In the genomic region with DNA sequence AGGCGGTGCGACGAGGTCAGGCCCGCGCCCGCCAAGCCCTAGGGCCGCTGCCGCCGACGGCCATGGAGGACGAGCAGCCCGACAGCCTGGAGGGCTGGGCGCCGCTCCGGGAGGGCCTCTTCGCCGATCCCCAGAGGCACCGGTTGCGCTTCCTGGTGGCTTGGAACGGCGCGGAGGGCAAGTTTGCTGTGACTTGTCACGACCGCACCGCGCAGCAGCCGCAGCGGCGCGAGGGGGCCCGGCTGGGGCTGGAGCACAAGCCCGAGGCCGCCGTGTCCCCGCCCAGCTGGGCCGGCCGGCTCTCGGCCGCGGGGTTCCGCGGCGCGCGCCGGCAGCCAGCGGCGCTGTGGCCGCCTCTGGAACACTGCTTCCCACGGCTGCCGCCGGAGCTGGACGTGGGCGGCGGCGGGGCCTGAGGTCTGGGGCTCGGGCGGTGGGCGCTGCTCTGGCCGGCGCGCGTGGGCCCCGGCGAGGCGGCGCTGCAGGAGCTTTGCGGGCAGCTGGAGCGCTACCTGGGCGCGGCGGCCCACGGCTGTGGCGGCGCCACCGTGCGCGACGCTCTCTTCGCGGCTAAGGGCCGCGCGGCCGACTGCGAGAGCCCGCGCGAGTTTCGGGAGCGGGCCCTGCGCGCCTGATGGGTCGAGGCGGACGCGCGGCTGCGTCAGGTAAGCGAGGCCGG, we compare ENCODE assay signal across 8 cellular contexts. TPM values are rescaled to one million over a fixed set of nuclear protein-coding genes. Genes with fewer than 3 reads are reported as not detected.
A peak's percentile ranks its signal among the peaks of the same experiment; 100 is the strongest.
DNase-seq lines count a peak whose midpoint lies in the region; ATAC-seq and TF ChIP-seq lines count a peak whose summit lies in the region.
"Not testable (repeated sequence)": the region's sequence is repeated elsewhere in the genome, so short reads cannot be mapped to it uniquely, and the experiment has no call there.

No MANE protein-coding gene starts in this region.

- peak overlapping the region in 3 of 7 donors; percentile 24 to 81 (median 76) for H3K27ac Mint-ChIP-seq in CD4-positive, alpha-beta memory T cell
- not testable (repeated sequence) for H3K27ac Mint-ChIP-seq in MCF 10A (ENCODE audit: low read depth, unreplicated experiment)
- H3K27ac Mint-ChIP-seq in natural killer cell: peak overlapping the region; percentile 70 to 89
- H3K27ac Mint-ChIP-seq in stimulated activated memory B cell treated with anti-CD40 and anti-IgM and Interleukin-4, amounts not matched to agents 10 μg/mL and 1 μg/mL and 100 μg/mL, for 72 hours: peak overlapping the region; percentile 80

- H3K4me3 ChIP-seq in CD4-positive, alpha-beta memory T cell (ENCODE audit: low read length in 2 of 2): not testable (repeated sequence)

- not testable (repeated sequence) for H3K9me3 Mint-ChIP-seq in CD4-positive, alpha-beta memory T cell; MCF 10A (ENCODE audit: unreplicated experiment); natural killer cell; stimulated activated memory B cell treated with anti-CD40 and anti-IgM and Interleukin-4, amounts not matched to agents 10 μg/mL and 1 μg/mL and 100 μg/mL, for 72 hours

- intact Hi-C loops in CD4-positive, alpha-beta memory T cell (cut with micrococcal nuclease); MCF 10A (cut with micrococcal nuclease); Right ventricle myocardium superior (cut with DNase I); natural killer cell (cut with micrococcal nuclease): not testable (repeated sequence)

- CTCF ChIA-PET in CD4-positive, alpha-beta memory T cell (lab: Charles Lee; ENCODE audit: partially characterized antibody); MCF 10A (lab: Yijun Ruan, JAX): not testable (repeated sequence)

- POLR2A ChIA-PET in CD4-positive, alpha-beta memory T cell (lab: Charles Lee; ENCODE audit: partially characterized antibody); MCF 10A (lab: Yijun Ruan, JAX): not testable (repeated sequence)

- peak overlapping the region in 6 of 8 donors; percentile 61 to 76 (median 68) for H3K4me3 Mint-ChIP-seq in CD4-positive, alpha-beta memory T cell
- H3K4me3 Mint-ChIP-seq in MCF 10A (ENCODE audit: unreplicated experiment): peak overlapping the region; percentile 47
- peak overlapping the region; percentile 84 for H3K4me3 Mint-ChIP-seq in natural killer cell
- not testable (repeated sequence) for H3K4me3 Mint-ChIP-seq in stimulated activated memory B cell treated with anti-CD40 and anti-IgM and Interleukin-4, amounts not matched to agents 10 μg/mL and 1 μg/mL and 100 μg/mL, for 72 hours

- DNase-seq in CD4-positive, alpha-beta memory T cell: peak; percentile 19 to 39 (median 25)
- DNase-seq in HuH-7.5 (ENCODE audit: low spot score) (peak; percentile 1), Right ventricle myocardium superior (peak; percentile 71), natural killer cell (peak; percentile 61)
- peak; percentile 36 for DNase-seq in activated CD4-positive, alpha-beta T cell treated with anti-CD3 and anti-CD28 coated beads for 48 hours
- DNase-seq in MCF 10A (ENCODE audit: unreplicated experiment): not testable (repeated sequence)

- TF ChIP-seq CTCF in MCF 10A (IDR thresholded peaks at IDR 0.05; ENCODE audit: unreplicated experiment); natural killer cell (IDR thresholded peaks at IDR 0.05): not testable (repeated sequence)

- peaks cover 3 to 15% (median 10%) of the 10 kb centered on the region in 4 donors for H3K4me1 Mint-ChIP-seq in CD4-positive, alpha-beta memory T cell
- not testable (repeated sequence) for H3K4me1 Mint-ChIP-seq in MCF 10A (ENCODE audit: insufficient read depth, unreplicated experiment); natural killer cell; stimulated activated memory B cell treated with anti-CD40 and anti-IgM and Interleukin-4, amounts not matched to agents 10 μg/mL and 1 μg/mL and 100 μg/mL, for 72 hours

- not testable (repeated sequence) for H3K36me3 ChIP-seq in CD4-positive, alpha-beta memory T cell (ENCODE audit: insufficient read depth, low read length)

- H3K4me1 ChIP-seq in CD4-positive, alpha-beta memory T cell (ENCODE audit: insufficient read depth, low read length): not testable (repeated sequence)

- H3K36me3 Mint-ChIP-seq in CD4-positive, alpha-beta memory T cell; MCF 10A (ENCODE audit: insufficient read depth, unreplicated experiment); natural killer cell; stimulated activated memory B cell treated with anti-CD40 and anti-IgM and Interleukin-4, amounts not matched to agents 10 μg/mL and 1 μg/mL and 100 μg/mL, for 72 hours: not testable (repeated sequence)

- H3K9me3 ChIP-seq in CD4-positive, alpha-beta memory T cell (ENCODE audit: control insufficient read depth in 1 of 2, low read length in 2 of 2): not testable (repeated sequence)

- not testable (repeated sequence) for H3K27me3 Mint-ChIP-seq in CD4-positive, alpha-beta memory T cell; MCF 10A (ENCODE audit: insufficient read depth, unreplicated experiment); natural killer cell (ENCODE audit: low read depth in 2 of 2); stimulated activated memory B cell treated with anti-CD40 and anti-IgM and Interleukin-4, amounts not matched to agents 10 μg/mL and 1 μg/mL and 100 μg/mL, for 72 hours

- not testable (repeated sequence) for H3K27ac ChIP-seq in CD4-positive, alpha-beta memory T cell (ENCODE audit: low read depth, low read length)

- peak; percentile 53 for ATAC-seq in GM21717 (IDR thresholded peaks at IDR 0.05; ENCODE audit: unreplicated experiment)
- ATAC-seq in Right ventricle myocardium superior (ENCODE audit: poor library complexity): peak; percentile 96
- peak; percentile 81 to 89 (median 82) for ATAC-seq in natural killer cell
- peak; percentile 81 for ATAC-seq in stimulated activated memory B cell treated with anti-CD40 and anti-IgM and Interleukin-4, amounts not matched to agents 10 μg/mL and 1 μg/mL and 100 μg/mL, for 72 hours

- not testable (repeated sequence) for H3K27me3 ChIP-seq in CD4-positive, alpha-beta memory T cell (ENCODE audit: insufficient read depth, low read length)

- not testable (repeated sequence) for BruUV-seq in MCF 10A (replicated peaks; lab: Mats Ljungman, UMichigan)

RNA-seq across cellular contexts. Expression of a gene that starts 25.4 kb away (rescaled TPM):
- 1 to 10 TPM; 2.9 to 3.1 TPM for total RNA-seq in CD4-positive, alpha-beta memory T cell
- not detected for polyA plus RNA-seq in CD4-positive, alpha-beta memory T cell
- total RNA-seq in MCF 10A (2022) (1.2 and 1.6 TPM in 2 replicates), Right ventricle myocardium superior (1.2 TPM), natural killer cell (10 to 100 TPM; 10.2 to 24.6 (median 11.7) TPM)
